12 cellular contexts compared by ENCODE assay signal in the genomic region with DNA sequence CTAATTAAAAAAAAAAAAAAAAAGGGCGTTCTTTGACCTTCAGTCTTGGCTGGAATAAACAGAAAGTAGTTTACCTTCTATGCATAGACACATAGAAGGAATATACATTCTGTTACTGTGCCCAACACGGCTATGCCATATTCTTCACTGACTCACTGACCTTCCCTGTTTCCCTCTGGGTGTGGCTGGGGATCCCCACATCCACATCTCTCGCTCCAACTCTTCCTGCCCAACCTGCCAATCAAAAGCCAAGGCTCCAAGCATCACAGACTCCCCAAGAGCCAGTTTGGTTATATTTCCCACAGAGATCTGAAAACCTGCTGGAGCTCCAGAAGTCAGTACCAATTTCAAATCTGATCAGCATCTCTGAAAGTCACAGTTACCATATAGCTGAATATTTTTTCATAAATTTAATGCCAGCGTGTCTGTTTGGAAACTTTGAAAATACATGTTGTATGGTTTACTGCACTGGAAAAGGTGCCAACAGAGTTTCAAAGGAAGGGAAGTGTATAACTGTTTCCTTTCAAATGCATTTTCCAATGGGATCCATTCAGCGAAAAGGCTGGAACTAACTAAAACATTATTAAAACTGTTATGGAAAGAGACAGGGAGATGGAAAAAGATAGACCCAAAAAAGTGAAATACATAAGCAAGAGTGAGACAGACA.
A peak's percentile ranks its signal among the peaks of the same experiment; 100 is the strongest.
DNase-seq lines count a peak whose midpoint lies in the region; FAIRE-seq and TF ChIP-seq lines count a peak whose summit lies in the region.
"Had no signal": no experiment of that assay in that cellular context is flagged by ENCODE, and none has a peak within 500 bp of the region (broad histone marks: within the 10 kb centered on the region; RNA-seq: fewer than 3 reads in every experiment).

No MANE protein-coding gene starts in this region.

- FAIRE-seq in astrocyte (lab: Jason Lieb, UNC), result no peak
- FAIRE-seq: pancreas had no signal

- H3K36me3 ChIP-seq in breast epithelium, result no peaks in the 10 kb centered on the region
- H3K36me3 ChIP-seq in astrocyte (ENCODE audit: insufficient read depth, low read length), result no peaks in the 10 kb centered on the region
- no peaks in the 10 kb centered on the region for H3K36me3 ChIP-seq in muscle layer of colon (ENCODE audit: insufficient read depth, low read length)
- H3K36me3 ChIP-seq: pancreas had no signal

- CTCF ChIA-PET in MCF 10A (lab: Yijun Ruan, JAX), result no interaction called here

- peaks cover 49% of the 10 kb centered on the region for H3K79me2 ChIP-seq in astrocyte (ENCODE audit: insufficient read depth, low read length)

- no peak overlapping the region for H2AFZ ChIP-seq in astrocyte (ENCODE audit: low read depth, low read length)

- H3K27ac Mint-ChIP-seq in MCF 10A (ENCODE audit: low read depth, unreplicated experiment) (no peak overlapping the region), astrocyte (ENCODE audit: unreplicated experiment) (peak overlapping the region; percentile 30), type B pancreatic cell (peak overlapping the region; percentile 1)

- no peak overlapping the region for H3K4me3 ChIP-seq in breast epithelium
- no peak overlapping the region for H3K4me3 ChIP-seq in astrocyte (ENCODE audit: insufficient read depth, low read depth, low read length)
- no peak overlapping the region for H3K4me3 ChIP-seq in muscle layer of colon (ENCODE audit: low read depth in 1 of 2, low read length in 2 of 2)
- H3K4me3 ChIP-seq: pancreas had no signal

- no TSS peak for BruUV-seq in MCF 10A (replicated peaks; lab: Mats Ljungman, UMichigan)

- H3K9me3 ChIP-seq in breast epithelium (no peaks in the 10 kb centered on the region), astrocyte (ENCODE audit: insufficient read depth, low read depth, low read length) (no peaks in the 10 kb centered on the region), muscle layer of colon (ENCODE audit: low read length) (no peaks in the 10 kb centered on the region)
- H3K9me3 ChIP-seq: pancreas had no signal

- peaks cover 0 to 17% of the 10 kb centered on the region in 2 donors for H3K4me1 ChIP-seq in breast epithelium
- peaks cover 51% of the 10 kb centered on the region for H3K4me1 ChIP-seq in astrocyte (ENCODE audit: insufficient read depth, low read length)
- peaks cover 68% of the 10 kb centered on the region for H3K4me1 ChIP-seq in muscle layer of colon (ENCODE audit: insufficient read depth, low read length)

- no peaks in the 10 kb centered on the region for H4K20me1 ChIP-seq in astrocyte (ENCODE audit: insufficient read depth, low read length)

- H3K36me3 Mint-ChIP-seq in MCF 10A (ENCODE audit: insufficient read depth, unreplicated experiment), result peaks cover 15% of the 10 kb centered on the region
- H3K36me3 Mint-ChIP-seq in astrocyte (ENCODE audit: low read depth, unreplicated experiment), result peaks cover 7% of the 10 kb centered on the region
- peaks cover 21% of the 10 kb centered on the region for H3K36me3 Mint-ChIP-seq in type B pancreatic cell

- H3K27ac ChIP-seq in breast epithelium (peak overlapping the region; percentile 76 to 91), astrocyte (ENCODE audit: low read depth, low read length) (peak overlapping the region; percentile 98), muscle layer of colon (ENCODE audit: low read depth, low read length) (peak overlapping the region; percentile 49)
- H3K27ac ChIP-seq: pancreas had no signal

- H3K27me3 ChIP-seq in breast epithelium (no peaks in the 10 kb centered on the region), astrocyte (ENCODE audit: insufficient read depth, low read length) (no peaks in the 10 kb centered on the region), muscle layer of colon (ENCODE audit: control insufficient read depth in 1 of 2, insufficient read depth in 2 of 2, low read length in 2 of 2) (no peaks in the 10 kb centered on the region)
- H3K27me3 ChIP-seq: pancreas had no signal

- H3K4me3 Mint-ChIP-seq in MCF 10A (ENCODE audit: unreplicated experiment), result no peak overlapping the region
- H3K4me3 Mint-ChIP-seq in astrocyte (ENCODE audit: unreplicated experiment), result no peak overlapping the region
- no peak overlapping the region for H3K4me3 Mint-ChIP-seq in type B pancreatic cell

- H3K4me1 Mint-ChIP-seq in MCF 10A (ENCODE audit: insufficient read depth, unreplicated experiment), result peaks cover 7% of the 10 kb centered on the region
- peaks cover 59% of the 10 kb centered on the region for H3K4me1 Mint-ChIP-seq in astrocyte (ENCODE audit: low read depth, unreplicated experiment)
- peaks cover 62% of the 10 kb centered on the region for H3K4me1 Mint-ChIP-seq in type B pancreatic cell (ENCODE audit: unreplicated experiment)

- no peak for DNase-seq in breast epithelium (ENCODE audit: low spot score in 2 of 2)
- no peak for DNase-seq in MCF 10A (ENCODE audit: unreplicated experiment)
- DNase-seq in astrocyte (ENCODE audit: low read depth), result no peak
- no peak for DNase-seq in type B pancreatic cell (ENCODE audit: extremely low spot score, unreplicated experiment)
- no peak for DNase-seq in hypothalamus (lab: John Stamatoyannopoulos, UW)
- DNase-seq in NCI-H510A (lab: John Stamatoyannopoulos, UW), result no peak
- no peak for DNase-seq in KBM-7
- DNase-seq: NCI-H1092 treated with DMSO at 0.1 percent for 48 hours, NCI-H524 treated with DMSO at 0.1 percent for 48 hours, pancreas, SHP77 had no signal

- H3K27me3 Mint-ChIP-seq in MCF 10A (ENCODE audit: insufficient read depth, unreplicated experiment) (no peaks in the 10 kb centered on the region), astrocyte (ENCODE audit: low read depth, unreplicated experiment) (no peaks in the 10 kb centered on the region), type B pancreatic cell (no peaks in the 10 kb centered on the region)

- peak overlapping the region; percentile 83 for H3K4me2 ChIP-seq in astrocyte (ENCODE audit: low read length)

- H3K9ac ChIP-seq in astrocyte (ENCODE audit: low read length), result peak overlapping the region; percentile 93
- no peak overlapping the region for H3K9ac ChIP-seq in muscle layer of colon (ENCODE audit: low read length)

- in situ Hi-C loops in KBM-7 (cut with MboI; ENCODE audit: low pct_unique_long_range_greater_than_20kb, low sequenced_read_pairs), result no loop called here

- TF ChIP-seq CTCF in breast epithelium (IDR thresholded peaks at IDR 0.05), result no peak
- TF ChIP-seq CTCF in MCF 10A (IDR thresholded peaks at IDR 0.05; ENCODE audit: unreplicated experiment), result no peak
- TF ChIP-seq CTCF in astrocyte (IDR thresholded peaks at IDR 0.05; ENCODE audit: insufficient read depth, low read depth, low read length), result no peak
- TF ChIP-seq CTCF in type B pancreatic cell (conservative IDR thresholded peaks at IDR 0.05), result no peak

- POLR2A ChIA-PET in MCF 10A (lab: Yijun Ruan, JAX), result interaction anchor here (0.7 kb wide), 1 partner anchor 33 kb away, joined by 4 read pairs; no protein-coding TSS in a partner anchor

- H3K9me3 Mint-ChIP-seq in MCF 10A (ENCODE audit: unreplicated experiment) (no peaks in the 10 kb centered on the region), astrocyte (ENCODE audit: unreplicated experiment) (no peaks in the 10 kb centered on the region), type B pancreatic cell (no peaks in the 10 kb centered on the region)

- intact Hi-C loops in breast epithelium (cut with DNase I; ENCODE audit: low total_unique reads), result no loop called here
- intact Hi-C loops in MCF 10A (cut with micrococcal nuclease), result no loop called here

- TF ChIP-seq POLR2A in breast epithelium (IDR thresholded peaks at IDR 0.05), result no peak
